In genomic region chr6:108118791-108119211, GRCh38 we compare ENCODE assay signal across 8 cellular contexts. TPM values are rescaled to one million over a fixed set of nuclear protein-coding genes. Genes with fewer than 3 reads are reported as not detected.
DNase-seq lines count a peak whose midpoint lies in the region; TF ChIP-seq lines count a peak whose summit lies in the region.

No MANE protein-coding gene starts in this region.

- no peaks in the 10 kb centered on the region for H3K36me3 ChIP-seq in tibial artery

- H3K4me3 ChIP-seq in tibial artery, result peak overlapping the region; percentile 54 to 58

- no peak for TF ChIP-seq CTCF in tibial artery (IDR thresholded peaks at IDR 0.05)

- peaks cover 100% of the 10 kb centered on the region for H3K27me3 Mint-ChIP-seq in activated naive CD4-positive, alpha-beta T cell treated with anti-CD3 and anti-CD28 coated beads, Interleukin-2, amount 10 ng/mL, durations not matched to agents 7 days and 5 days
- peaks cover 96% of the 10 kb centered on the region for H3K27me3 Mint-ChIP-seq in activated naive CD8-positive, alpha-beta T cell treated with anti-CD3 and anti-CD28 coated beads for 36 hours

- no peak overlapping the region for H3K27ac ChIP-seq in tibial artery

- H3K27me3 ChIP-seq in tibial artery, result peaks cover 0 to 90% of the 10 kb centered on the region in 2 donors

- intact Hi-C loops in tibial artery (cut with DNase I; ENCODE audit: low total_unique reads), result loop anchor here (10.0 kb wide), 1 partner anchor 376 kb away; no protein-coding TSS in a partner anchor

- H3K4me1 ChIP-seq in tibial artery, result peaks cover 0 to 51% (median 39%) of the 10 kb centered on the region in 4 donors

- CTCF ChIA-PET in activated naive CD4-positive, alpha-beta T cell treated with anti-CD3 and anti-CD28 coated beads, Interleukin-2, amount 10 ng/mL, durations not matched to agents 7 days and 5 days (lab: Charles Lee), result no interaction called here

- H3K4me1 Mint-ChIP-seq in activated naive CD4-positive, alpha-beta T cell treated with anti-CD3 and anti-CD28 coated beads, Interleukin-2, amount 10 ng/mL, durations not matched to agents 7 days and 5 days, result peaks cover 47% of the 10 kb centered on the region
- H3K4me1 Mint-ChIP-seq in activated naive CD8-positive, alpha-beta T cell treated with anti-CD3 and anti-CD28 coated beads for 36 hours, result peaks cover 43% of the 10 kb centered on the region

- H3K36me3 Mint-ChIP-seq in activated naive CD4-positive, alpha-beta T cell treated with anti-CD3 and anti-CD28 coated beads, Interleukin-2, amount 10 ng/mL, durations not matched to agents 7 days and 5 days, result peaks cover 1% of the 10 kb centered on the region
- H3K36me3 Mint-ChIP-seq in activated naive CD8-positive, alpha-beta T cell treated with anti-CD3 and anti-CD28 coated beads for 36 hours, result peaks cover 1% of the 10 kb centered on the region

- no peaks in the 10 kb centered on the region for H3K9me3 ChIP-seq in tibial artery

- H3K27ac Mint-ChIP-seq in activated naive CD4-positive, alpha-beta T cell treated with anti-CD3 and anti-CD28 coated beads, Interleukin-2, amount 10 ng/mL, durations not matched to agents 7 days and 5 days, result peak overlapping the region; percentile 43
- no peak overlapping the region for H3K27ac Mint-ChIP-seq in activated naive CD8-positive, alpha-beta T cell treated with anti-CD3 and anti-CD28 coated beads for 36 hours

- H3K9me3 Mint-ChIP-seq in activated naive CD4-positive, alpha-beta T cell treated with anti-CD3 and anti-CD28 coated beads, Interleukin-2, amount 10 ng/mL, durations not matched to agents 7 days and 5 days, result no peaks in the 10 kb centered on the region
- H3K9me3 Mint-ChIP-seq in activated naive CD8-positive, alpha-beta T cell treated with anti-CD3 and anti-CD28 coated beads for 36 hours, result no peaks in the 10 kb centered on the region

- H3K4me3 Mint-ChIP-seq in activated naive CD4-positive, alpha-beta T cell treated with anti-CD3 and anti-CD28 coated beads, Interleukin-2, amount 10 ng/mL, durations not matched to agents 7 days and 5 days, result peak overlapping the region; percentile 78
- H3K4me3 Mint-ChIP-seq in activated naive CD8-positive, alpha-beta T cell treated with anti-CD3 and anti-CD28 coated beads for 36 hours, result peak overlapping the region; percentile 85

- peak; percentile 26 for DNase-seq in activated naive CD4-positive, alpha-beta T cell treated with anti-CD3 and anti-CD28 coated beads, Interleukin-2, amount 10 ng/mL, durations not matched to agents 7 days and 5 days
- DNase-seq in activated naive CD4-positive, alpha-beta T cell (lab: John Stamatoyannopoulos, UW), result no peak
- DNase-seq in activated naive CD8-positive, alpha-beta T cell treated with anti-CD3 and anti-CD28 coated beads for 36 hours, result peak; percentile 4
- peak; percentile 50 for DNase-seq in left kidney (ENCODE audit: low read depth, low spot score)
- no peak for DNase-seq in tibial artery
- no peak for DNase-seq in NCI-H2171 (lab: John Stamatoyannopoulos, UW)
- no peak for DNase-seq in NCI-H526 treated with DMSO at 0.1 percent for 48 hours (lab: John Stamatoyannopoulos, UW)
- no peak for DNase-seq in effector CD4-positive, alpha-beta T cell

RNA-seq across cellular contexts. Expression of gene OSTM1, which starts 44.3 kb away (rescaled TPM):
- total RNA-seq in activated naive CD8-positive, alpha-beta T cell treated with anti-CD3 and anti-CD28 coated beads for 36 hours, result 10 to 100 TPM; 10.4 to 11.4 TPM

RNA-seq across cellular contexts. Expression of gene NR2E1, which starts 47.0 kb away (rescaled TPM):
- not detected for total RNA-seq in activated naive CD8-positive, alpha-beta T cell treated with anti-CD3 and anti-CD28 coated beads for 36 hours

Comparison
In these comparisons a context has a peak if more than half of its experiments do, and no peak if none do; other contexts are left out.
1. DNase-seq: peak in activated naive CD4-positive, alpha-beta T cell treated with anti-CD3 and anti-CD28 coated beads, Interleukin-2, amount 10 ng/mL, durations not matched to agents 7 days and 5 days (single experiment), activated naive CD8-positive, alpha-beta T cell treated with anti-CD3 and anti-CD28 coated beads for 36 hours (single experiment) and left kidney (single experiment); none in activated naive CD4-positive, alpha-beta T cell (0 of 4), tibial artery (0 of 2), NCI-H2171 (single experiment), NCI-H526 treated with DMSO at 0.1 percent for 48 hours (single experiment) and effector CD4-positive, alpha-beta T cell (single experiment).